1 cellular context compared by ENCODE assay signal in genomic region chr11:67354314-67355022, GRCh38.
TF ChIP-seq lines count a peak whose summit lies in the region.

No MANE protein-coding gene starts in this region.

TF ChIP-seq in K562, 482 proteins besides CTCF, POLR2A, EP300 and RAD21 (continued from another document and continues in another):
- TF ChIP-seq ZNF639 (CRISPR knock-in tag; conservative IDR thresholded peaks at IDR 0.05 in 1 of 2, IDR thresholded peaks at IDR 0.05 in 1 of 2) (peak in 1 of 2 experiments; percentile 15; a peak in 1 of 4 replicates), POLR2H (tag; IDR thresholded peaks at IDR 0.05; ENCODE audit: low read depth) (no peak), CREM (IDR thresholded peaks at IDR 0.05; ENCODE audit: low read depth) (peak; percentile 78), ZHX1 (conservative IDR thresholded peaks at IDR 0.05; ENCODE audit: low read length) (no peak), MAFF (IDR thresholded peaks at IDR 0.05; ENCODE audit: low read length) (no peak), ZBTB5 (IDR thresholded peaks at IDR 0.05) (no peak), GABPB2 (CRISPR knock-in tag; conservative IDR thresholded peaks at IDR 0.05) (no peak; the same call in 1 of the 2 replicates), SMARCE1 (IDR thresholded peaks at IDR 0.05) (peak; percentile 95), BCOR (IDR thresholded peaks at IDR 0.05) (peak; percentile 57; the same call in 1 of the 2 replicates), CBX1 (IDR thresholded peaks at IDR 0.05; ENCODE audit: low read depth) (no peak), ILF3 (IDR thresholded peaks at IDR 0.05; ENCODE audit: borderline replicate concordance) (no peak), BDP1 (IDR thresholded peaks at IDR 0.05; ENCODE audit: insufficient read depth, insufficient read length) (no peak), MNT (conservative IDR thresholded peaks at IDR 0.05) (0 out of 4 replicates have a peak, but pooled peaks of 1 of the 2 experiments have one; percentile 37), TCF3 (CRISPR knock-in tag; IDR thresholded peaks at IDR 0.05) (peak; percentile 67), ELK1 (CRISPR knock-in tag; IDR thresholded peaks at IDR 0.05) (no peak), MYC (IDR thresholded peaks at IDR 0.05; ENCODE audit: low read depth, low read length) (0 out of 2 replicates have a peak, but pooled peaks have one; percentile 16), MYC (CRISPR knock-in tag; IDR thresholded peaks at IDR 0.05; ENCODE audit: borderline replicate concordance, low read depth) (no peak), ZNF134 (CRISPR knock-in tag; conservative IDR thresholded peaks at IDR 0.05) (no peak), E2F6 (IDR thresholded peaks at IDR 0.05; ENCODE audit: borderline replicate concordance in 1 of 2, extremely low read depth in 1 of 2, insufficient read depth in 1 of 2, insufficient read length in 1 of 2, low read depth in 1 of 2, low read length in 1 of 2, poor library complexity in 1 of 2, severe bottlenecking in 1 of 2) (peak in 1 of 2 experiments; percentile 14), CCAR2 (IDR thresholded peaks at IDR 0.05; ENCODE audit: low read depth, low read length) (no peak), RNF219 (CRISPR knock-in tag; IDR thresholded peaks at IDR 0.05) (no peak), BRCA1 (IDR thresholded peaks at IDR 0.05) (no peak), BRCA1 (CRISPR knock-in tag; IDR thresholded peaks at IDR 0.05) (no peak), HMBOX1 (IDR thresholded peaks at IDR 0.05) (peak; percentile 44; the same call in 1 of the 2 replicates), SFPQ (IDR thresholded peaks at IDR 0.05; ENCODE audit: low read depth, low read length) (no peak), ZNF445 (CRISPR knock-in tag; IDR thresholded peaks at IDR 0.05; ENCODE audit: low read depth) (no peak), NBN (IDR thresholded peaks at IDR 0.05; ENCODE audit: low read depth) (peak; percentile 62; the same call in 1 of the 2 replicates), ZNF431 (CRISPR knock-in tag; IDR thresholded peaks at IDR 0.05) (no peak), CTBP1 (IDR thresholded peaks at IDR 0.05; ENCODE audit: borderline replicate concordance) (peak; percentile 82), CCNT2 (IDR thresholded peaks at IDR 0.05; ENCODE audit: borderline replicate concordance, extremely low read depth, insufficient read length, low read depth, low read length) (no peak), MTA3 (IDR thresholded peaks at IDR 0.05; ENCODE audit: borderline replicate concordance) (peak; percentile 47; the same call in 1 of the 2 replicates), ZEB2 (IDR thresholded peaks at IDR 0.05) (no peak; the same call in 1 of the 2 replicates), ARID4B (CRISPR knock-in tag; IDR thresholded peaks at IDR 0.05) (no peak), FUS (optimal IDR thresholded peaks at IDR 0.05; ENCODE audit: low read depth, low read length) (no peak), KHSRP (IDR thresholded peaks at IDR 0.05) (no peak), HMG20B (CRISPR knock-in tag; IDR thresholded peaks at IDR 0.05) (no peak), DPF2 (IDR thresholded peaks at IDR 0.05) (peak; percentile 94), ZNF444 (CRISPR knock-in tag; IDR thresholded peaks at IDR 0.05) (no peak), CREB1 (IDR thresholded peaks at IDR 0.05) (no peak), CREB1 (CRISPR knock-in tag; IDR thresholded peaks at IDR 0.05) (no peak; the same call in 1 of the 2 replicates), MBD2 (IDR thresholded peaks at IDR 0.05; ENCODE audit: borderline replicate concordance, low read depth) (0 out of 2 replicates have a peak, but pooled peaks have one; percentile 20), KLF1 (tag; IDR thresholded peaks at IDR 0.05) (no peak), NUFIP1 (IDR thresholded peaks at IDR 0.05; ENCODE audit: partially characterized antibody) (peak; percentile 47), CBFA2T2 (conservative IDR thresholded peaks at IDR 0.05) (0 out of 2 replicates have a peak, but pooled peaks have one; percentile 34)
